In genomic region chr14:71235865-71236264, GRCh38 we compare ENCODE assay signal across 12 cellular contexts.
DNase-seq lines count a peak whose midpoint lies in the region; ATAC-seq, FAIRE-seq and TF ChIP-seq lines count a peak whose summit lies in the region.
"Had no signal": no experiment of that assay in that cellular context is flagged by ENCODE, and none has a peak within 500 bp of the region (broad histone marks: within the 10 kb centered on the region; RNA-seq: fewer than 3 reads in every experiment).

No MANE protein-coding gene starts in this region.

- POLR2A ChIA-PET in CD8-positive, alpha-beta memory T cell (lab: Charles Lee) = no interaction called here

- no peak overlapping the region for H3K4me3 ChIP-seq in CD8-positive, alpha-beta memory T cell (ENCODE audit: low read length)
- H3K4me3 ChIP-seq in colonic mucosa = no peak overlapping the region
- H3K4me3 ChIP-seq: lung had no signal

- H3K27me3 ChIP-seq in CD8-positive, alpha-beta memory T cell (ENCODE audit: insufficient read depth, low read length, poor library complexity, severe bottlenecking) = no peaks in the 10 kb centered on the region
- H3K27me3 ChIP-seq in colonic mucosa = no peaks in the 10 kb centered on the region

- no peak for ATAC-seq in HG03045 (IDR thresholded peaks at IDR 0.05; ENCODE audit: unreplicated experiment)

- intact Hi-C loops in posterior cingulate gyrus (cut with DNase I) (loop anchor here (5.0 kb wide), 1 partner anchor 86 kb away; the partner anchor contains the start of gene SIPA1L1), colonic mucosa (cut with DNase I) (no loop called here)

- no peak overlapping the region for H3K9ac ChIP-seq in colonic mucosa (ENCODE audit: low read depth in 2 of 2, low read length in 2 of 2)

- H3K4me1 ChIP-seq in CD8-positive, alpha-beta memory T cell (ENCODE audit: insufficient read depth, low read length) = no peaks in the 10 kb centered on the region
- H3K4me1 ChIP-seq in colonic mucosa = no peaks in the 10 kb centered on the region

- CTCF ChIA-PET in CD8-positive, alpha-beta memory T cell (lab: Charles Lee) = interaction anchor here (0.8 to 1.0 kb wide), 2 partner anchors 10 to 34 kb away, joined by 3 read pairs; no protein-coding TSS in a partner anchor

- H3K9me3 Mint-ChIP-seq in CD8-positive, alpha-beta memory T cell = no peaks in the 10 kb centered on the region

- no peaks in the 10 kb centered on the region for H3K36me3 Mint-ChIP-seq in CD8-positive, alpha-beta memory T cell

- peaks cover 7 to 11% (median 7%) of the 10 kb centered on the region in 3 donors for H3K4me1 Mint-ChIP-seq in CD8-positive, alpha-beta memory T cell

- H3K27me3 Mint-ChIP-seq in CD8-positive, alpha-beta memory T cell = peaks cover 0 to 4% of the 10 kb centered on the region in 2 donors

- FAIRE-seq in frontal cortex (lab: Jason Lieb, UNC) = no peak

- TF ChIP-seq CTCF in colonic mucosa (IDR thresholded peaks at IDR 0.05) = no peak

- no peak overlapping the region for H3K27ac Mint-ChIP-seq in CD8-positive, alpha-beta memory T cell

- DNase-seq in COR-L47 (lab: John Stamatoyannopoulos, UW) (peak; percentile 42), NOMO-1 treated with DMSO at 0.1 percent for 48 hours (lab: John Stamatoyannopoulos, UW; ENCODE audit: unreplicated experiment) (peak; percentile 46), frontal cortex (ENCODE audit: low spot score in 2 of 2) (peak; percentile 34 to 43), posterior cingulate gyrus (peak; percentile 38 to 95 (median 64)), GM19240 (ENCODE audit: insufficient read length, low spot score) (no peak), colonic mucosa (no peak)
- no peak for DNase-seq in CD8-positive, alpha-beta memory T cell
- DNase-seq: activated effector memory CD4-positive, alpha-beta T cell treated with Interleukin-2 at 50 U/mL for 16 hours; NCI-H510A; WERI-Rb-1 had no signal

- H3K36me3 ChIP-seq in CD8-positive, alpha-beta memory T cell (ENCODE audit: insufficient read depth, low read length) = no peaks in the 10 kb centered on the region
- no peaks in the 10 kb centered on the region for H3K36me3 ChIP-seq in colonic mucosa
- H3K36me3 ChIP-seq: WERI-Rb-1 had no signal

- no peaks in the 10 kb centered on the region for H3K9me3 ChIP-seq in CD8-positive, alpha-beta memory T cell (ENCODE audit: low read length)
- H3K9me3 ChIP-seq in colonic mucosa = no peaks in the 10 kb centered on the region

- no peak overlapping the region for H3K4me3 Mint-ChIP-seq in CD8-positive, alpha-beta memory T cell

- H3K27ac ChIP-seq in CD8-positive, alpha-beta memory T cell (ENCODE audit: low read depth, low read length) = no peak overlapping the region
- no peak overlapping the region for H3K27ac ChIP-seq in colonic mucosa
- H3K27ac ChIP-seq: WERI-Rb-1 had no signal

Comparison
In these comparisons a context has a peak if more than half of its experiments do, and no peak if none do; other contexts are left out.
1. DNase-seq: peak in COR-L47 (single experiment), NOMO-1 treated with DMSO at 0.1 percent for 48 hours (single experiment), frontal cortex (2 of 2) and posterior cingulate gyrus (10 of 10); none in CD8-positive, alpha-beta memory T cell (0 of 5), GM19240 (single experiment) and colonic mucosa (single experiment).